Comparison of ENCODE assay signal across 23 cellular contexts in genomic region chr7:149381245-149381644, GRCh38.
DNase-seq lines count a peak whose midpoint lies in the region; ATAC-seq and TF ChIP-seq lines count a peak whose summit lies in the region.
"Had no signal": no experiment of that assay in that cellular context is flagged by ENCODE, and none has a peak within 500 bp of the region (broad histone marks: within the 10 kb centered on the region; RNA-seq: fewer than 3 reads in every experiment).

No MANE protein-coding gene starts in this region.

- no peak overlapping the region for H3K4me3 ChIP-seq in testis
- H3K4me3 ChIP-seq: heart right ventricle, thoracic aorta had no signal

- DNase-seq in HT-29 (ENCODE audit: low spot score) (peak; percentile 59), SK-MEL-5 (ENCODE audit: low read depth, low spot score) (peak; percentile 40), left lobe of liver (ENCODE audit: low spot score) (no peak), cerebellum (ENCODE audit: low spot score) (no peak), testis (no peak)
- DNase-seq: activated CD4-positive, alpha-beta memory T cell treated with anti-CD3 and anti-CD28 coated beads for 36 hours; activated CD8-positive, alpha-beta memory T cell treated with anti-CD3 and anti-CD28 coated beads, Interleukin-2, amount 50 U/mL, for 48 hours; effector CD8-positive, alpha-beta T cell; foreskin fibroblast; HCEC 1CT; heart right ventricle; left colon; naive thymus-derived CD4-positive, alpha-beta T cell; NCI-H1436; NCI-H69; nucleus accumbens; Right ventricle myocardium superior; stimulated activated CD4-positive, alpha-beta T cell treated with anti-CD3 and anti-CD28 coated beads, Interleukin-1b, Interleukin-23, amount 100 ng/mL, for 48 hours; SW 1271 had no signal

- H3K27me3 ChIP-seq in testis, result no peaks in the 10 kb centered on the region

- WGBS in testis, 2 donors, result 93 to 94% methylated on average over 2 of the region's 2 CpGs

- intact Hi-C loops in testis (cut with DNase I; ENCODE audit: low total_unique reads), result no loop called here

- no peaks in the 10 kb centered on the region for H3K36me3 ChIP-seq in testis (ENCODE audit: low read depth, missing control alignments)
- H3K36me3 ChIP-seq: heart right ventricle, thoracic aorta had no signal

- no peaks in the 10 kb centered on the region for H3K9me3 ChIP-seq in testis

- in situ Hi-C loops in SK-MEL-5 (cut with HindIII; ENCODE audit: low pct_unique_long_range_greater_than_20kb, low sequenced_read_pairs), result no loop called here

- ATAC-seq in left lobe of liver (peak; percentile 88), GM18861 (IDR thresholded peaks at IDR 0.05; ENCODE audit: unreplicated experiment) (no peak)
- ATAC-seq: activated CD4-positive, CD25-positive, alpha-beta regulatory T cell treated with anti-CD3 and anti-CD28 coated beads, Interleukin-2, amount 50 U/mL, for 24 hours; heart right ventricle; left colon; naive thymus-derived CD4-positive, alpha-beta T cell had no signal

- no peak for TF ChIP-seq POLR2A in testis (IDR thresholded peaks at IDR 0.05)

- H3K27ac ChIP-seq in C4-2B (no peak overlapping the region), testis (no peak overlapping the region)
- H3K27ac ChIP-seq: heart right ventricle, thoracic aorta had no signal

- no peaks in the 10 kb centered on the region for H3K4me1 ChIP-seq in testis

- peak; percentile 25; the same call in 1 of the 2 replicates for TF ChIP-seq CTCF in C4-2B (conservative IDR thresholded peaks at IDR 0.05)
- no peak for TF ChIP-seq CTCF in testis (IDR thresholded peaks at IDR 0.05)

Comparison
In these comparisons a context has a peak if more than half of its experiments do, and no peak if none do; other contexts are left out.
1. DNase-seq: peak in HT-29 (single experiment) and SK-MEL-5 (single experiment); none in left lobe of liver (single experiment), cerebellum (single experiment) and testis (single experiment).